ENCODE assay signal across 7 cellular contexts in genomic region chr7:150986099-150986512, GRCh38. TPM values are rescaled to one million over a fixed set of nuclear protein-coding genes. Genes with fewer than 3 reads are reported as not detected.
DNase-seq lines count a peak whose midpoint lies in the region; ATAC-seq, FAIRE-seq and TF ChIP-seq lines count a peak whose summit lies in the region.

No MANE protein-coding gene starts in this region.

- H3K36me3 ChIP-seq in Loucy (ENCODE audit: insufficient read depth, low read length) (no peaks in the 10 kb centered on the region), astrocyte (ENCODE audit: insufficient read depth, low read length) (no peaks in the 10 kb centered on the region)

- no peaks in the 10 kb centered on the region for H3K4me1 Mint-ChIP-seq in astrocyte (ENCODE audit: low read depth, unreplicated experiment)
- peaks cover 25% of the 10 kb centered on the region for H3K4me1 Mint-ChIP-seq in activated T-helper 1 cell treated with anti-CD3 and anti-CD28 coated beads, Interleukin-12 subunit alpha, Interleukin-12 subunit beta, Interleukin-2, Interleukin-4 antibody, amounts not matched to agents 30 ng/mL and 10 ng/mL and 1 ng/mL, durations not matched to agents 14 hours and 24 hours and 36 hours (ENCODE audit: low read depth)

- DNase-seq in GM04504 (ENCODE audit: low read depth) = peak; percentile 17
- no peak for DNase-seq in astrocyte (ENCODE audit: low read depth)
- DNase-seq in islet precursor cell = peak; percentile 77
- peak; percentile 45 to 59 for DNase-seq in stimulated activated CD4-positive, alpha-beta T cell treated with anti-CD3 and anti-CD28 coated beads, Interleukin-4, amount 100 ng/mL, for 4 hours
- no peak for DNase-seq in activated T-helper 1 cell treated with anti-CD3 and anti-CD28 coated beads, Interleukin-12 subunit alpha, Interleukin-12 subunit beta, Interleukin-2, Interleukin-4 antibody, amounts not matched to agents 30 ng/mL and 10 ng/mL and 1 ng/mL, durations not matched to agents 14 hours and 24 hours and 36 hours (ENCODE audit: low spot score)

- peaks cover 18% of the 10 kb centered on the region for H3K9me3 Mint-ChIP-seq in astrocyte (ENCODE audit: unreplicated experiment)
- H3K9me3 Mint-ChIP-seq in activated T-helper 1 cell treated with anti-CD3 and anti-CD28 coated beads, Interleukin-12 subunit alpha, Interleukin-12 subunit beta, Interleukin-2, Interleukin-4 antibody, amounts not matched to agents 30 ng/mL and 10 ng/mL and 1 ng/mL, durations not matched to agents 14 hours and 24 hours and 36 hours = peaks cover 5% of the 10 kb centered on the region

- H3K9ac ChIP-seq in Loucy (ENCODE audit: low read depth, low read length, poor library complexity, severe bottlenecking) = no peak overlapping the region
- H3K9ac ChIP-seq in astrocyte (ENCODE audit: low read length) = no peak overlapping the region

- no peaks in the 10 kb centered on the region for H3K79me2 ChIP-seq in Loucy (ENCODE audit: insufficient read depth, low read length)
- H3K79me2 ChIP-seq in astrocyte (ENCODE audit: insufficient read depth, low read length) = no peaks in the 10 kb centered on the region

- H3K4me3 Mint-ChIP-seq in astrocyte (ENCODE audit: unreplicated experiment) = no peak overlapping the region
- no peak overlapping the region for H3K4me3 Mint-ChIP-seq in activated T-helper 1 cell treated with anti-CD3 and anti-CD28 coated beads, Interleukin-12 subunit alpha, Interleukin-12 subunit beta, Interleukin-2, Interleukin-4 antibody, amounts not matched to agents 30 ng/mL and 10 ng/mL and 1 ng/mL, durations not matched to agents 14 hours and 24 hours and 36 hours

- H2AFZ ChIP-seq in Loucy (ENCODE audit: low read length) (no peak overlapping the region), astrocyte (ENCODE audit: low read depth, low read length) (no peak overlapping the region)

- no peaks in the 10 kb centered on the region for H3K9me2 ChIP-seq in Loucy (replicated peaks; ENCODE audit: low read depth, low read length)

- peaks cover 52% of the 10 kb centered on the region for H3K27me3 Mint-ChIP-seq in astrocyte (ENCODE audit: low read depth, unreplicated experiment)
- peaks cover 50% of the 10 kb centered on the region for H3K27me3 Mint-ChIP-seq in activated T-helper 1 cell treated with anti-CD3 and anti-CD28 coated beads, Interleukin-12 subunit alpha, Interleukin-12 subunit beta, Interleukin-2, Interleukin-4 antibody, amounts not matched to agents 30 ng/mL and 10 ng/mL and 1 ng/mL, durations not matched to agents 14 hours and 24 hours and 36 hours (ENCODE audit: insufficient read depth)

- no peak overlapping the region for H3K4me3 ChIP-seq in Loucy (ENCODE audit: low read length, poor library complexity, severe bottlenecking)
- H3K4me3 ChIP-seq in astrocyte (ENCODE audit: insufficient read depth, low read depth, low read length) = no peak overlapping the region

- no peaks in the 10 kb centered on the region for H3K27me3 ChIP-seq in Loucy (ENCODE audit: insufficient read depth, low read length, poor library complexity, severe bottlenecking)
- peaks cover 27% of the 10 kb centered on the region for H3K27me3 ChIP-seq in astrocyte (ENCODE audit: insufficient read depth, low read length)

- intact Hi-C loops in activated T-helper 1 cell treated with anti-CD3 and anti-CD28 coated beads, Interleukin-12 subunit alpha, Interleukin-12 subunit beta, Interleukin-2, Interleukin-4 antibody, amounts not matched to agents 30 ng/mL and 10 ng/mL and 1 ng/mL, durations not matched to agents 14 hours and 24 hours and 36 hours (cut with micrococcal nuclease) = loop anchor here (1.0 to 10.0 kb wide), 2 partner anchors 23 to 541 kb away; no protein-coding TSS in a partner anchor

- H3K4me1 ChIP-seq in Loucy (ENCODE audit: insufficient read depth, low read length, poor library complexity, severe bottlenecking) (peaks cover 14% of the 10 kb centered on the region), astrocyte (ENCODE audit: insufficient read depth, low read length) (no peaks in the 10 kb centered on the region)

- peak overlapping the region; percentile 69 for H3K27ac Mint-ChIP-seq in astrocyte (ENCODE audit: unreplicated experiment)
- no peak overlapping the region for H3K27ac Mint-ChIP-seq in activated T-helper 1 cell treated with anti-CD3 and anti-CD28 coated beads, Interleukin-12 subunit alpha, Interleukin-12 subunit beta, Interleukin-2, Interleukin-4 antibody, amounts not matched to agents 30 ng/mL and 10 ng/mL and 1 ng/mL, durations not matched to agents 14 hours and 24 hours and 36 hours

- H3K4me2 ChIP-seq in Loucy (ENCODE audit: low read depth, low read length, poor library complexity, severe bottlenecking) = no peak overlapping the region
- H3K4me2 ChIP-seq in astrocyte (ENCODE audit: low read length) = no peak overlapping the region

- ATAC-seq in SK-N-SH treated with all-trans-retinoic acid at 6 μM for 48 hours = peak; percentile 87

- H3K27ac ChIP-seq in astrocyte (ENCODE audit: low read depth, low read length) = no peak overlapping the region

- no peaks in the 10 kb centered on the region for H3F3A ChIP-seq in Loucy (ENCODE audit: low read depth)

- TF ChIP-seq CTCF in Loucy (conservative IDR thresholded peaks at IDR 0.05; ENCODE audit: low read length) (peak; percentile 80), astrocyte (IDR thresholded peaks at IDR 0.05; ENCODE audit: insufficient read depth, low read depth, low read length) (peak; percentile 46)

- H3K9me3 ChIP-seq in Loucy (ENCODE audit: insufficient read depth, low read depth, low read length) = no peaks in the 10 kb centered on the region
- H3K9me3 ChIP-seq in astrocyte (ENCODE audit: insufficient read depth, low read depth, low read length) = peaks cover 8% of the 10 kb centered on the region

- no peak for FAIRE-seq in astrocyte (lab: Jason Lieb, UNC)

- H3K36me3 Mint-ChIP-seq in astrocyte (ENCODE audit: low read depth, unreplicated experiment) = peaks cover 9% of the 10 kb centered on the region
- H3K36me3 Mint-ChIP-seq in activated T-helper 1 cell treated with anti-CD3 and anti-CD28 coated beads, Interleukin-12 subunit alpha, Interleukin-12 subunit beta, Interleukin-2, Interleukin-4 antibody, amounts not matched to agents 30 ng/mL and 10 ng/mL and 1 ng/mL, durations not matched to agents 14 hours and 24 hours and 36 hours (ENCODE audit: low read depth) = no peaks in the 10 kb centered on the region

- no peaks in the 10 kb centered on the region for H4K20me1 ChIP-seq in Loucy (ENCODE audit: insufficient read depth, low read length, poor library complexity, severe bottlenecking)
- H4K20me1 ChIP-seq in astrocyte (ENCODE audit: insufficient read depth, low read length) = peaks cover 3% of the 10 kb centered on the region

TF ChIP-seq in SK-N-SH treated with all-trans-retinoic acid at 6 μM for 48 hours, 23 proteins besides CTCF, POLR2A, EP300 and RAD21:
- TF ChIP-seq, protein P1, sequence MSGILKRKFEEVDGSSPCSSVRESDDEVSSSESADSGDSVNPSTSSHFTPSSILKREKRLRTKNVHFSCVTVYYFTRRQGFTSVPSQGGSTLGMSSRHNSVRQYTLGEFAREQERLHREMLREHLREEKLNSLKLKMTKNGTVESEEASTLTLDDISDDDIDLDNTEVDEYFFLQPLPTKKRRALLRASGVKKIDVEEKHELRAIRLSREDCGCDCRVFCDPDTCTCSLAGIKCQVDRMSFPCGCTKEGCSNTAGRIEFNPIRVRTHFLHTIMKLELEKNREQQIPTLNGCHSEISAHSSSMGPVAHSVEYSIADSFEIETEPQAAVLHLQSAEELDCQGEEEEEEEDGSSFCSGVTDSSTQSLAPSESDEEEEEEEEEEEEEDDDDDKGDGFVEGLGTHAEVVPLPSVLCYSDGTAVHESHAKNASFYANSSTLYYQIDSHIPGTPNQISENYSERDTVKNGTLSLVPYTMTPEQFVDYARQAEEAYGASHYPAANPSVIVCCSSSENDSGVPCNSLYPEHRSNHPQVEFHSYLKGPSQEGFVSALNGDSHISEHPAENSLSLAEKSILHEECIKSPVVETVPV (CRISPR knock-in tag; IDR thresholded peaks at IDR 0.05) = no peak
- no peak for TF ChIP-seq PPARA (CRISPR knock-in tag; IDR thresholded peaks at IDR 0.05; ENCODE audit: borderline replicate concordance)
- no peak for TF ChIP-seq ESRRG (CRISPR knock-in tag; IDR thresholded peaks at IDR 0.05)
- TF ChIP-seq ZNF70 (CRISPR knock-in tag; IDR thresholded peaks at IDR 0.05) = no peak
- no peak for TF ChIP-seq ZFP3 (CRISPR knock-in tag; IDR thresholded peaks at IDR 0.05)
- no peak for TF ChIP-seq TOX (CRISPR knock-in tag; IDR thresholded peaks at IDR 0.05; ENCODE audit: borderline replicate concordance)
- no peak for TF ChIP-seq ZFP30 (CRISPR knock-in tag; IDR thresholded peaks at IDR 0.05)
- TF ChIP-seq SNAI2 (CRISPR knock-in tag; IDR thresholded peaks at IDR 0.05) = no peak
- no peak for TF ChIP-seq CSDC2 (CRISPR knock-in tag; IDR thresholded peaks at IDR 0.05)
- no peak for TF ChIP-seq ZC3H10 (CRISPR knock-in tag; IDR thresholded peaks at IDR 0.05)

RNA-seq across cellular contexts. Expression of gene NOS3, which starts 4.7 kb away (rescaled TPM):
- 1.8 and 2.0 TPM in 2 replicates for total RNA-seq in astrocyte
- total RNA-seq in activated T-helper 1 cell treated with anti-CD3 and anti-CD28 coated beads, Interleukin-12 subunit alpha, Interleukin-12 subunit beta, Interleukin-2, Interleukin-4 antibody, amounts not matched to agents 30 ng/mL and 10 ng/mL and 1 ng/mL, durations not matched to agents 14 hours and 24 hours and 36 hours = 12.2 and 12.8 TPM in 2 replicates

RNA-seq across cellular contexts. Expression of gene KCNH2, which starts 8.0 kb away (rescaled TPM):
- 4.5 and 4.6 TPM in 2 replicates for total RNA-seq in astrocyte
- 0.20 and 0.49 TPM in 2 replicates for total RNA-seq in activated T-helper 1 cell treated with anti-CD3 and anti-CD28 coated beads, Interleukin-12 subunit alpha, Interleukin-12 subunit beta, Interleukin-2, Interleukin-4 antibody, amounts not matched to agents 30 ng/mL and 10 ng/mL and 1 ng/mL, durations not matched to agents 14 hours and 24 hours and 36 hours

RNA-seq across cellular contexts. Expression of gene ATG9B, which starts 38.2 kb away (rescaled TPM):
- 1.8 and 2.2 TPM in 2 replicates for total RNA-seq in astrocyte
- 4.7 and 6.3 TPM in 2 replicates for total RNA-seq in activated T-helper 1 cell treated with anti-CD3 and anti-CD28 coated beads, Interleukin-12 subunit alpha, Interleukin-12 subunit beta, Interleukin-2, Interleukin-4 antibody, amounts not matched to agents 30 ng/mL and 10 ng/mL and 1 ng/mL, durations not matched to agents 14 hours and 24 hours and 36 hours

RNA-seq across cellular contexts. Expression of gene ABCB8, which starts 42.1 kb away (rescaled TPM):
- total RNA-seq in astrocyte = 52.2 and 53.3 TPM in 2 replicates
- total RNA-seq in activated T-helper 1 cell treated with anti-CD3 and anti-CD28 coated beads, Interleukin-12 subunit alpha, Interleukin-12 subunit beta, Interleukin-2, Interleukin-4 antibody, amounts not matched to agents 30 ng/mL and 10 ng/mL and 1 ng/mL, durations not matched to agents 14 hours and 24 hours and 36 hours = 56.9 and 57.9 TPM in 2 replicates

Comparison
In these comparisons a context has a peak if more than half of its experiments do, and no peak if none do; other contexts are left out.
1. DNase-seq: peak in GM04504 (single experiment), islet precursor cell (single experiment) and stimulated activated CD4-positive, alpha-beta T cell treated with anti-CD3 and anti-CD28 coated beads, Interleukin-4, amount 100 ng/mL, for 4 hours (2 of 2); none in astrocyte (single experiment) and activated T-helper 1 cell treated with anti-CD3 and anti-CD28 coated beads, Interleukin-12 subunit alpha, Interleukin-12 subunit beta, Interleukin-2, Interleukin-4 antibody, amounts not matched to agents 30 ng/mL and 10 ng/mL and 1 ng/mL, durations not matched to agents 14 hours and 24 hours and 36 hours (single experiment).